In the genomic region with DNA sequence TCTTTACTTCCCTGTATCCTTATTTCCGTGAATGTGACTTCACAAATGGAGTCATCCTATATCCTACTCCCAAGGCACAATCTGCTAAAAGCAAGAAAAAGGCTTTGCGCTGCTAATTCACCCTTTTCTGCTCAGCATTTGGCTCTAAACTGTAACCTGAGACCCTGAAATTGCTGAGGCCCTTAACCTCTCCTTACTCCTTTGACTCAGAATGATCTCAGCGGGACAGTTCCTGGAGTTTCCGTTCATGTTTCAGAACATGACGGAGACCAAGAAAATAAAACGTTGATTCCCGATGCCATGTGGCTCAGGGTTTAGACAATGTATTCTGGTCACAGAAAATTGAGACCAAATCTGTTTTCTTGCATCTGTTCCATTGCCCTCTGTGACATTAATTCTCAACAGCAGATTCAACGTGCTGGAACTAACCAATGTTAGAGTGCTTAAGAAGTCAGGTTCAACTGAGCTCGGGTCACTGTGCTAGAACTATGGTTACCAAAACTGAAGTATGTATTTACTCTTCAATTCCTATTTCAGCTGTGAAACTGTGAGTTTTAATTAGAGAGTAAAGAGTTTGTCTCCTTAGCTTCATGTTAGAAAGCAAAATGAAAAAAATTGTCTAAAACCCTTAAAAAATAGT, we compare ENCODE assay signal across 16 cellular contexts. TPM values are rescaled to one million over a fixed set of nuclear protein-coding genes. Genes with fewer than 3 reads are reported as not detected.
DNase-seq lines count a peak whose midpoint lies in the region; FAIRE-seq and TF ChIP-seq lines count a peak whose summit lies in the region.
"Had no signal": no experiment of that assay in that cellular context is flagged by ENCODE, and none has a peak within 500 bp of the region (broad histone marks: within the 10 kb centered on the region; RNA-seq: fewer than 3 reads in every experiment).

No MANE protein-coding gene starts in this region.

- peaks cover 7% of the 10 kb centered on the region for H3K4me1 Mint-ChIP-seq in astrocyte (ENCODE audit: low read depth, unreplicated experiment)

- peak overlapping the region; percentile 61 for H3K4me2 ChIP-seq in astrocyte (ENCODE audit: low read length)

- peak; percentile 12 for DNase-seq in NCI-H510A treated with DMSO at 0.1 percent for 48 hours (lab: John Stamatoyannopoulos, UW)
- no peak for DNase-seq in NCI-H510A (lab: John Stamatoyannopoulos, UW)
- peak; percentile 39 for DNase-seq in astrocyte (ENCODE audit: low read depth)
- peak; percentile 74 for DNase-seq in stromal cell of bone marrow (ENCODE audit: low read depth)
- DNase-seq in CD1c-positive myeloid dendritic cell (ENCODE audit: extremely low spot score), result no peak
- DNase-seq in Kasumi-1 (lab: John Stamatoyannopoulos, UW), result no peak
- DNase-seq in LoVo (ENCODE audit: low spot score), result no peak
- DNase-seq: activated CD4-positive, alpha-beta T cell treated with anti-CD3 and anti-CD28 coated beads, Interleukin-2, amount 10 ng/mL, durations not matched to agents 7 days and 5 days; activated gamma-delta T cell treated with Interleukin-2 at 50 U/mL for 16 hours; DMS53; heart right ventricle; NCI-H69; stimulated activated CD4-positive, alpha-beta T cell treated with anti-CD3 and anti-CD28 coated beads, Interleukin-15, amount 100 ng/mL, for 24 hours had no signal

- no peaks in the 10 kb centered on the region for H3K36me3 Mint-ChIP-seq in astrocyte (ENCODE audit: low read depth, unreplicated experiment)

- H3K4me3 ChIP-seq in astrocyte (ENCODE audit: insufficient read depth, low read depth, low read length), result no peak overlapping the region
- peak overlapping the region; percentile 61 for H3K4me3 ChIP-seq in iPS-20b (ENCODE audit: low read length)
- H3K4me3 ChIP-seq: heart right ventricle had no signal

- no peak overlapping the region for H3K27ac Mint-ChIP-seq in astrocyte (ENCODE audit: unreplicated experiment)
- H3K27ac Mint-ChIP-seq: activated CD4-positive, alpha-beta T cell treated with anti-CD3 and anti-CD28 coated beads, Interleukin-2, amount 10 ng/mL, durations not matched to agents 7 days and 5 days had no signal

- H3K9me3 Mint-ChIP-seq in astrocyte (ENCODE audit: unreplicated experiment), result no peaks in the 10 kb centered on the region
- H3K9me3 Mint-ChIP-seq: activated CD4-positive, alpha-beta T cell treated with anti-CD3 and anti-CD28 coated beads, Interleukin-2, amount 10 ng/mL, durations not matched to agents 7 days and 5 days had no signal

- H2AFZ ChIP-seq in astrocyte (ENCODE audit: low read depth, low read length), result peak overlapping the region; percentile 37

- no peaks in the 10 kb centered on the region for H3K79me2 ChIP-seq in astrocyte (ENCODE audit: insufficient read depth, low read length)

- peaks cover 2% of the 10 kb centered on the region for H3K27me3 Mint-ChIP-seq in astrocyte (ENCODE audit: low read depth, unreplicated experiment)
- H3K27me3 Mint-ChIP-seq: activated CD4-positive, alpha-beta T cell treated with anti-CD3 and anti-CD28 coated beads, Interleukin-2, amount 10 ng/mL, durations not matched to agents 7 days and 5 days had no signal

- H3K9me3 ChIP-seq in astrocyte (ENCODE audit: insufficient read depth, low read depth, low read length) (no peaks in the 10 kb centered on the region), iPS-20b (ENCODE audit: insufficient read depth, low read depth, low read length) (no peaks in the 10 kb centered on the region)
- H3K9me3 ChIP-seq: heart right ventricle had no signal

- H4K20me1 ChIP-seq in astrocyte (ENCODE audit: insufficient read depth, low read length), result no peaks in the 10 kb centered on the region

- H3K4me1 ChIP-seq in astrocyte (ENCODE audit: insufficient read depth, low read length), result no peaks in the 10 kb centered on the region
- H3K4me1 ChIP-seq in iPS-20b (ENCODE audit: insufficient read depth, low read length), result peaks cover 13% of the 10 kb centered on the region; the same call in 1 of the 2 replicates
- H3K4me1 ChIP-seq: heart right ventricle had no signal

- H3K36me3 ChIP-seq in astrocyte (ENCODE audit: insufficient read depth, low read length) (no peaks in the 10 kb centered on the region), iPS-20b (ENCODE audit: insufficient read depth, low read depth, low read length) (no peaks in the 10 kb centered on the region)
- H3K36me3 ChIP-seq: heart right ventricle had no signal

- no peak overlapping the region for H3K4me3 Mint-ChIP-seq in astrocyte (ENCODE audit: unreplicated experiment)
- H3K4me3 Mint-ChIP-seq: activated CD4-positive, alpha-beta T cell treated with anti-CD3 and anti-CD28 coated beads, Interleukin-2, amount 10 ng/mL, durations not matched to agents 7 days and 5 days had no signal

- no peak for TF ChIP-seq CTCF in astrocyte (IDR thresholded peaks at IDR 0.05; ENCODE audit: insufficient read depth, low read depth, low read length)

- no peak for FAIRE-seq in astrocyte (lab: Jason Lieb, UNC)
- FAIRE-seq: A204.1 had no signal

- H3K9ac ChIP-seq in astrocyte (ENCODE audit: low read length) (no peak overlapping the region), iPS-20b (ENCODE audit: low read depth, low read length) (peak overlapping the region; percentile 46; the same call in 1 of the 2 replicates)

- H3K27me3 ChIP-seq in astrocyte (ENCODE audit: insufficient read depth, low read length), result no peaks in the 10 kb centered on the region
- H3K27me3 ChIP-seq in iPS-20b (ENCODE audit: insufficient read depth, low read length), result no peaks in the 10 kb centered on the region
- H3K27me3 ChIP-seq: heart right ventricle had no signal

- H3K27ac ChIP-seq in astrocyte (ENCODE audit: low read depth, low read length) (no peak overlapping the region), iPS-20b (ENCODE audit: low read length) (no peak overlapping the region)
- H3K27ac ChIP-seq: heart right ventricle had no signal

RNA-seq across cellular contexts. Expression of a gene that starts 45.4 kb away (rescaled TPM):
- 0.22 and 0.52 TPM in 2 replicates for total RNA-seq in astrocyte
- total RNA-seq: activated CD4-positive, alpha-beta T cell treated with anti-CD3 and anti-CD28 coated beads, Interleukin-2, amount 10 ng/mL, durations not matched to agents 7 days and 5 days; dermis microvascular lymphatic vessel endothelial cell; heart right ventricle had no signal

Comparison
In these comparisons a context has a peak if more than half of its experiments do, and no peak if none do; other contexts are left out.
1. DNase-seq: peak in NCI-H510A treated with DMSO at 0.1 percent for 48 hours (single experiment), astrocyte (single experiment) and stromal cell of bone marrow (single experiment); none in NCI-H510A (single experiment), CD1c-positive myeloid dendritic cell (single experiment), Kasumi-1 (0 of 2) and LoVo (single experiment).